ENCODE assay signal across 26 cellular contexts in the genomic region with DNA sequence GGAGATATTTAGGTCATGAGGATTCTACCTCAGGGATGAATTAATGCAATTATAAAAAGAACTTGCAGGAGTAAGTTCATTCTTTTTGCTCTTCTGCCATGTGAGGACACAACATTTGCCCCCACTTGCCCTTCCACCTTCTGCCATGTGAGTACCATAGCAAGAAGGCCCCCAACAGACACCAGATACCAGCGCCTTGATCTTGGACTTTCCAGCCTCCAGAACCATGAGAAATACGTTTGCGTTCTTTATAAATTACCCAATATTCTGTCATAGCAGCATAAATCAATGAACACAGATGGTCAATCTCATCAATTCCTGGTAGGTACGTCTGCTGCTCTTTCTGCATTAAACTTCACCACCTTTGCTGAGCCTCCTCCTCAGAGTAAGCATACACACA.
"Had no signal": no experiment of that assay in that cellular context is flagged by ENCODE, and none has a peak within 500 bp of the region (broad histone marks: within the 10 kb centered on the region; RNA-seq: fewer than 3 reads in every experiment).

No MANE protein-coding gene starts in this region.

- H3K27me3 ChIP-seq: stomach, suprapubic skin, testis, thyroid gland, tibial artery, tibial nerve, transverse colon, upper lobe of left lung, upper lobe of right lung, uterus, vagina had no signal

- H3K4me3 ChIP-seq: stomach, suprapubic skin, testis, thoracic aorta, thyroid gland, tibial artery, tibial nerve, transverse colon, upper lobe of left lung, upper lobe of right lung, uterus, vagina had no signal

- DNase-seq: stimulated activated CD4-positive, alpha-beta T cell treated with anti-CD3 and anti-CD28 coated beads, Interleukin-2, amount 100 ng/mL, for 48 hours; stimulated activated CD4-positive, alpha-beta T cell treated with anti-CD3 and anti-CD28 coated beads, Interleukin-4, amount 100 ng/mL, for 1 hour; stimulated activated CD4-positive, alpha-beta T cell treated with anti-CD3 and anti-CD28 coated beads, Interleukin-4, amount 100 ng/mL, for 24 hours; stimulated activated CD4-positive, alpha-beta T cell treated with anti-CD3 and anti-CD28 coated beads, Interleukin-4, amount 100 ng/mL, for 4 hours; stimulated activated CD8-positive, alpha-beta memory T cell treated with anti-CD3 and anti-CD28 coated beads, Interleukin-4, amount 100 ng/mL, for 48 hours; stimulated activated naive B cell treated with anti-CD40 and anti-IgM and Interleukin-4, amounts not matched to agents 10 μg/mL and 1 μg/mL and 100 μg/mL, for 72 hours; stimulated activated naive CD4-positive, alpha-beta T cell; stimulated activated naive CD4-positive, alpha-beta T cell treated with Interleukin-2 at 50 U/mL for 16 hours; stimulated activated naive CD8-positive, alpha-beta T cell treated with anti-CD3 and anti-CD28 coated beads, Interleukin-15, amount 100 ng/mL, for 72 hours; stimulated activated naive CD8-positive, alpha-beta T cell treated with anti-CD3 and anti-CD28 coated beads, Interleukin-15, Interleukin-2, amounts not matched to agents 100 U/mL and 50 U/mL, for 24 hours; stomach; substantia nigra; testis; thyroid gland; tibial artery; transverse colon; upper lobe of left lung; upper lobe of right lung; uterus had no signal

- H3K4me1 ChIP-seq: uterus had no signal

- H3K9me3 ChIP-seq: stomach, suprapubic skin, testis, thoracic aorta, thyroid gland, tibial artery, tibial nerve, transverse colon, upper lobe of left lung, upper lobe of right lung, uterus, vagina had no signal

- H3K27ac ChIP-seq: stomach, suprapubic skin, testis, thoracic aorta, thyroid gland, tibial artery, tibial nerve, transverse colon, upper lobe of left lung, upper lobe of right lung, uterus, vagina had no signal

- ATAC-seq: stimulated activated effector memory CD8-positive, alpha-beta T cell treated with anti-CD3 and anti-CD28 coated beads, Interleukin-12 subunit alpha, Interleukin-12 subunit beta, amount 100 ng/mL, for 72 hours; stimulated activated memory B cell treated with anti-CD40 and anti-IgM and Interleukin-4, amounts not matched to agents 10 μg/mL and 1 μg/mL and 100 μg/mL, for 72 hours; stimulated activated naive B cell treated with anti-CD40 and anti-IgM and Interleukin-4, amounts not matched to agents 10 μg/mL and 1 μg/mL and 100 μg/mL, for 72 hours; stimulated activated naive CD8-positive, alpha-beta T cell treated with anti-CD3 and anti-CD28 coated beads, Interleukin-15, amount 100 ng/mL, for 72 hours; stimulated activated naive CD8-positive, alpha-beta T cell treated with anti-CD3 and anti-CD28 coated beads, Interleukin-15, Interleukin-2, amounts not matched to agents 100 U/mL and 50 U/mL, for 24 hours; upper lobe of right lung had no signal

- H3K36me3 ChIP-seq: suprapubic skin, thoracic aorta, thyroid gland, transverse colon, upper lobe of right lung, uterus, vagina had no signal

- FAIRE-seq: urothelium cell line had no signal
